Comparison of ENCODE assay signal across 1 cellular context in genomic region chr10:129953541-129954031, GRCh38.
TF ChIP-seq lines count a peak whose summit lies in the region.

No MANE protein-coding gene starts in this region.

TF ChIP-seq in H1, 55 proteins besides CTCF, POLR2A, EP300 and RAD21 (continued from another document):
- TF ChIP-seq EZH2 (IDR thresholded peaks at IDR 0.05; ENCODE audit: low read depth, low read length, severe bottlenecking) = no peak
- no peak for TF ChIP-seq SP1 (IDR thresholded peaks at IDR 0.05; ENCODE audit: low read depth, low read length)
- no peak for TF ChIP-seq TAF7 (optimal IDR thresholded peaks at IDR 0.05; ENCODE audit: borderline replicate concordance, low read depth, low read length)
- TF ChIP-seq ASH2L (IDR thresholded peaks at IDR 0.05; ENCODE audit: low read length) = no peak
- no peak for TF ChIP-seq BCL11A (IDR thresholded peaks at IDR 0.05; ENCODE audit: low read depth in 2 of 2, low read length in 2 of 2)
- TF ChIP-seq CHD1 (IDR thresholded peaks at IDR 0.05; ENCODE audit: low read depth, low read length) = no peak
- TF ChIP-seq MAFK (IDR thresholded peaks at IDR 0.05; ENCODE audit: low read depth, low read length) = no peak
- TF ChIP-seq TAF1 (IDR thresholded peaks at IDR 0.05; ENCODE audit: low read depth, low read length) = no peak
- no peak for TF ChIP-seq SP4 (IDR thresholded peaks at IDR 0.05; ENCODE audit: low read length)
- no peak for TF ChIP-seq POU5F1 (IDR thresholded peaks at IDR 0.05; ENCODE audit: low read depth, low read length)
- no peak for TF ChIP-seq GABPA (IDR thresholded peaks at IDR 0.05; ENCODE audit: borderline replicate concordance, insufficient read depth, low read length)
- no peak for TF ChIP-seq SIN3A (conservative IDR thresholded peaks at IDR 0.05 in 1 of 2, IDR thresholded peaks at IDR 0.05 in 1 of 2; ENCODE audit: low read depth in 1 of 2, low read length in 2 of 2)
- TF ChIP-seq KDM1A (IDR thresholded peaks at IDR 0.05; ENCODE audit: borderline replicate concordance, low read length) = no peak
- TF ChIP-seq TCF12 (IDR thresholded peaks at IDR 0.05; ENCODE audit: low read depth, low read length) = no peak
